25 cellular contexts compared by ENCODE assay signal in the genomic region with DNA sequence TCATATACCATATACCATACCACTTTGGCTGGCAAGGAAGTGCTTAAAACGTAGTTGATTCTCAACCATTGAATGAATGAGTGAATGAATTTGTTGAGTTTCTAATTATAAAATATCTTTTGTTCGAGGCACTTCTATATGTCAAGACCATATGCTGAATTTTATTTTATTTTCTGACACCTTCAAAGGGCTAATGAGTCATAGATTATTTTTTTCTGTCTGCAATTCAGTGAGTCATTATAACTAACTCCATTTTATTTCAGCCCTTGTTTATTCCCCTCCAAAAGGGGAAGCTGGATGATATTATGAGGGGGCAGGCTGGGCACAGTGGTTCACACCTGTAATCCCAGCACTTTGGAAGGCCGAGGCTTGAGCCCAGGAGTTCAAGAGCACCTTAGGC.
"Had no signal": no experiment of that assay in that cellular context is flagged by ENCODE, and none has a peak within 500 bp of the region (broad histone marks: within the 10 kb centered on the region; RNA-seq: fewer than 3 reads in every experiment).

No MANE protein-coding gene starts in this region.

- H3K27me3 ChIP-seq: esophagus squamous epithelium, neural progenitor cell, ovary, right atrium auricular region, stomach, transverse colon had no signal

- H3K9me3 ChIP-seq: esophagus squamous epithelium, ovary, right atrium auricular region, stomach, thoracic aorta, transverse colon had no signal

- H3K4me3 ChIP-seq: dorsolateral prefrontal cortex, esophagus squamous epithelium, lung, neural progenitor cell, ovary, right atrium auricular region, stomach, thoracic aorta, transverse colon had no signal

- ATAC-seq: left colon; left ventricle myocardium superior; natural killer cell treated with Interleukin-12 subunit alpha and Interleukin-12 subunit beta and Interleukin-15 and Interleukin-18, amount 100 ng/mL, for 72 hours had no signal

- H3K4me2 ChIP-seq: neural progenitor cell had no signal

- FAIRE-seq: small intestine had no signal

- H2AFZ ChIP-seq: neural progenitor cell had no signal

- H3K36me3 Mint-ChIP-seq: natural killer cell treated with Interleukin-12 subunit alpha and Interleukin-12 subunit beta and Interleukin-15 and Interleukin-18, amount 100 ng/mL, for 72 hours; neural progenitor cell had no signal

- H3K9me3 Mint-ChIP-seq: neural progenitor cell had no signal

- DNase-seq: cortex of kidney; dorsolateral prefrontal cortex; effector CD8-positive, alpha-beta T cell; esophagus squamous epithelium; foreskin melanocyte; head of caudate nucleus; hippocampal formation; left colon; left ventricle myocardium superior; mesenchymal stem cell; midbrain; nucleus accumbens; ovary; small intestine; stimulated activated CD4-positive, alpha-beta T cell treated with anti-CD3 and anti-CD28 coated beads, Interleukin-12 subunit alpha, Interleukin-12 subunit beta, amount 100 ng/mL, for 4 hours; stimulated activated naive CD4-positive, alpha-beta T cell; stomach; substantia nigra; transverse colon had no signal

- H3K9ac ChIP-seq: neural progenitor cell had no signal

- H3K27ac Mint-ChIP-seq: natural killer cell treated with Interleukin-12 subunit alpha and Interleukin-12 subunit beta and Interleukin-15 and Interleukin-18, amount 100 ng/mL, for 72 hours; neural progenitor cell had no signal

- H3K4me1 ChIP-seq: esophagus squamous epithelium, neural progenitor cell, right atrium auricular region, stomach, transverse colon had no signal

- H3K27ac ChIP-seq: dorsolateral prefrontal cortex, epithelial cell of prostate, esophagus squamous epithelium, neural progenitor cell, ovary, right atrium auricular region, stomach, thoracic aorta, transverse colon had no signal

- H3K36me3 ChIP-seq: esophagus squamous epithelium, neural progenitor cell, ovary, right atrium auricular region, stomach, thoracic aorta, transverse colon had no signal
